ENCODE assay signal across 25 cellular contexts in the genomic region with DNA sequence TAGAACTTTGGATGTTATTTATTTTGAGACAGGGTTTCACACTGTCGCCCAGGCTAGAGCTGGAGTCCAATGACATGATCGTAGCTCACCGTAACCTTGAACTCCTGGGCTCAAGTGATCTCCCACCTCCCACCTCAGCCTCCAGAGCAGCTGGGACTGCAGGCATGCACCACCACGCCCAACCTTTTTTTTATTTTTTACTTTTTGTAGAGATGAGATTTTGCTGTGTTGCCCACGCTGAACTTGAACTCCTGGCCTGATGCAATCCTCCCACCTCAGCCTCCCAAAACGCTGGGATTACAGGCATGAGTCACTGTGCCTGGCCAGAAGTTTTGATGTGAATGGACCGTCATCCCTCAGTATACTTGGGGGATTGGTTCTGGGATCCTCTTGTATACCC. TPM values are rescaled to one million over a fixed set of nuclear protein-coding genes. Genes with fewer than 3 reads are reported as not detected.
"Had no signal": no experiment of that assay in that cellular context is flagged by ENCODE, and none has a peak within 500 bp of the region (broad histone marks: within the 10 kb centered on the region; RNA-seq: fewer than 3 reads in every experiment).

No MANE protein-coding gene starts in this region.

- H3K27ac Mint-ChIP-seq: activated CD4-positive, alpha-beta memory T cell treated with anti-CD3 and anti-CD28 coated beads, Interleukin-2, amount 10 ng/mL, durations not matched to agents 7 days and 5 days; activated CD4-positive, alpha-beta T cell treated with anti-CD3 and anti-CD28 coated beads for 36 hours; activated naive CD8-positive, alpha-beta T cell; activated T-cell treated with anti-CD3 and anti-CD28 coated beads, Interleukin-2, amount 50 U/mL, for 72 hours; activated T-helper 2 cell treated with anti-CD3 and anti-CD28 coated beads, Interferon-gamma antibody, Interleukin-2, Interleukin-4, amounts not matched to agents 10 μg/mL and 5 μg/mL and 100 μg/mL, durations not matched to agents 14 hours and 24 hours and 36 hours; brain had no signal

- H3K27ac ChIP-seq: VCaP had no signal

- H3K4me1 Mint-ChIP-seq: brain had no signal

- H3K4me3 Mint-ChIP-seq: activated CD4-positive, alpha-beta memory T cell treated with anti-CD3 and anti-CD28 coated beads, Interleukin-2, amount 10 ng/mL, durations not matched to agents 7 days and 5 days; activated CD4-positive, alpha-beta T cell treated with anti-CD3 and anti-CD28 coated beads for 36 hours; activated naive CD8-positive, alpha-beta T cell; activated T-cell treated with anti-CD3 and anti-CD28 coated beads, Interleukin-2, amount 50 U/mL, for 72 hours; brain; central memory CD8-positive, alpha-beta T cell had no signal

- FAIRE-seq: astrocyte, TTC549 had no signal

- H3K27me3 Mint-ChIP-seq: activated CD4-positive, alpha-beta memory T cell treated with anti-CD3 and anti-CD28 coated beads, Interleukin-2, amount 10 ng/mL, durations not matched to agents 7 days and 5 days; activated CD4-positive, alpha-beta T cell treated with anti-CD3 and anti-CD28 coated beads for 36 hours; activated naive CD8-positive, alpha-beta T cell; brain; central memory CD8-positive, alpha-beta T cell had no signal

- ATAC-seq: activated T-cell treated with anti-CD3 and anti-CD28 coated beads, Interleukin-2, amount 50 U/mL, for 72 hours had no signal

- DNase-seq: activated CD4-positive, alpha-beta memory T cell treated with anti-CD3 and anti-CD28 coated beads, Interleukin-2, amount 10 ng/mL, durations not matched to agents 7 days and 5 days; activated CD4-positive, alpha-beta T cell treated with anti-CD3 and anti-CD28 coated beads for 36 hours; activated CD4-positive, alpha-beta T cell treated with anti-CD3 and anti-CD28 coated beads, Interleukin-2, amount 50 U/mL, for 1 hour; activated gamma-delta T cell treated with Interleukin-2 at 50 U/mL for 16 hours; activated T-cell treated with anti-CD3 and anti-CD28 coated beads for 4 hours; activated T-cell treated with anti-CD3 and anti-CD28 coated beads, Interleukin-2, amount 50 U/mL, for 72 hours; Karpas-422; NCI-H1105 treated with DMSO at 0.1 percent for 48 hours; NCI-H1436 treated with DMSO at 0.1 percent for 48 hours; NCI-H187; NCI-H2081; NCI-H510A treated with DMSO at 0.1 percent for 48 hours; NCI-H69; NK-92 treated with Interleukin-12 subunit alpha and Interleukin-12 subunit beta, amount 100 ng/mL, for 24 hours; SIG-M5; T-helper 2 cell; T1000 had no signal

- H3K36me3 Mint-ChIP-seq: activated naive CD8-positive, alpha-beta T cell had no signal

- H3K9me3 Mint-ChIP-seq: activated CD4-positive, alpha-beta memory T cell treated with anti-CD3 and anti-CD28 coated beads, Interleukin-2, amount 10 ng/mL, durations not matched to agents 7 days and 5 days; activated T-cell treated with anti-CD3 and anti-CD28 coated beads, Interleukin-2, amount 50 U/mL, for 72 hours; activated T-helper 2 cell treated with anti-CD3 and anti-CD28 coated beads, Interferon-gamma antibody, Interleukin-2, Interleukin-4, amounts not matched to agents 10 μg/mL and 5 μg/mL and 100 μg/mL, durations not matched to agents 14 hours and 24 hours and 36 hours; central memory CD8-positive, alpha-beta T cell had no signal

RNA-seq across cellular contexts. Expression of gene TDRD12, which starts 58.2 kb away (rescaled TPM):
- total RNA-seq: activated CD8-positive, alpha-beta memory T cell treated with anti-CD3 and anti-CD28 coated beads for 36 hours; astrocyte had no signal
